In the genomic region with DNA sequence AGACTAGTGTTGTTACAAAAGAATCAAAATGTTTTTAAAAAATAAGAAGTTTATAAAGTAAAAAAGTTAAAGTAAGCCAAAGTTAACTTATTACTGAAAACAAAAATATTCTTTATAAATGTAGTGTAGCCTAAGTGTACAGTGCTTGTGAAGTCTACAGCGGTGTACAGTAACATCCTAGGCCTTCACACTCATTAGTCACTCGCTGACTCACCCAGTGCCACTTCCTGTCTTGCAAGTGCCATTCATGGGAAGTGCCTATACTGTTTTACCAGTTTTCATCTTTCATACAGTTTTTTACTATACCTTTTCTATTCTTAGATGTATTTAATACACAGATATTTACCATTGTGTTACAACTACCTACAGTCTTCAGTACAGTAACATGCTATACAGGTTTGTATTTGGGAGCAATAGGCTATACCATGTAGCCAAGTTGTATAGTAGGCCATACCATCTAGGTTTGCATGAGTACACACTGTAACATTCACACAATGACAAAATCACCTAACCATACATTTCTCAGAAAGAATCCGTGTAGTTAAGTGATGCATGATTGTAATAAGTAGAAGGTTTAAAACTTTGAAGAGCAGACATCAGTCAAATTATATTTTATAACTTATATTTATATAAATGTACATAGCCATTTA, we compare ENCODE assay signal across 8 cellular contexts.
DNase-seq lines count a peak whose midpoint lies in the region; ATAC-seq lines count a peak whose summit lies in the region.

No MANE protein-coding gene starts in this region.

- peak; percentile 96 for ATAC-seq in HG03196 (IDR thresholded peaks at IDR 0.05; ENCODE audit: unreplicated experiment)
- ATAC-seq in HG02973 (IDR thresholded peaks at IDR 0.05; ENCODE audit: unreplicated experiment): no peak

- DNase-seq in DMS53 treated with DMSO at 0.1 percent for 48 hours (lab: John Stamatoyannopoulos, UW; ENCODE audit: unreplicated experiment) (peak; percentile 95), UCSD-AML1 (lab: John Stamatoyannopoulos, UW; ENCODE audit: unreplicated experiment) (peak; percentile 13), fibroblast of peridontal ligament (ENCODE audit: extremely low read depth) (peak; percentile 76), SHP77 (lab: John Stamatoyannopoulos, UW) (no peak), ecto neural progenitor cell (ENCODE audit: low spot score) (no peak)
- peak; percentile 23 to 42 for DNase-seq in stimulated activated CD8-positive, alpha-beta memory T cell treated with anti-CD3 and anti-CD28 coated beads, Interleukin-7, amount 100 ng/mL, for 1 hour (ENCODE audit: low read depth in 2 of 2)

Comparison
In these comparisons a context has a peak if more than half of its experiments do, and no peak if none do; other contexts are left out.
1. DNase-seq: peak in DMS53 treated with DMSO at 0.1 percent for 48 hours (single experiment), UCSD-AML1 (single experiment), fibroblast of peridontal ligament (single experiment) and stimulated activated CD8-positive, alpha-beta memory T cell treated with anti-CD3 and anti-CD28 coated beads, Interleukin-7, amount 100 ng/mL, for 1 hour (2 of 2); none in SHP77 (0 of 2) and ecto neural progenitor cell (single experiment).